24 cellular contexts compared by ENCODE assay signal in genomic region chr1:49841767-49842166, GRCh38.
"Had no signal": no experiment of that assay in that cellular context is flagged by ENCODE, and none has a peak within 500 bp of the region (broad histone marks: within the 10 kb centered on the region; RNA-seq: fewer than 3 reads in every experiment).

No MANE protein-coding gene starts in this region.

- H3K4me3 ChIP-seq: colonic mucosa, esophagus squamous epithelium, gastrocnemius medialis, heart right ventricle, left lung, lower lobe of right lung, mucosa of descending colon had no signal

- H3K27me3 ChIP-seq: colonic mucosa, esophagus squamous epithelium, gastrocnemius medialis, heart right ventricle, left lung had no signal

- H3K4me1 ChIP-seq: colonic mucosa, esophagus squamous epithelium, gastrocnemius medialis, heart right ventricle, left lung, lower lobe of right lung had no signal

- H3K4me1 Mint-ChIP-seq: endodermal cell, mesothelial cell of epicardium had no signal

- H3K27ac ChIP-seq: colonic mucosa, epithelial cell of prostate, esophagus squamous epithelium, gastrocnemius medialis, heart right ventricle, left lung, lower lobe of right lung had no signal

- DNase-seq: colonic mucosa; cortex of kidney; effector CD8-positive, alpha-beta T cell; effector memory CD8-positive, alpha-beta T cell; endodermal cell; erythroblast; esophagus squamous epithelium; foreskin fibroblast; foreskin melanocyte; gastrocnemius medialis; glutamatergic neuron; head of caudate nucleus; heart right ventricle; hippocampal formation; left cardiac atrium; left ventricle myocardium superior; lower lobe of right lung; mesenchymal stem cell; mucosa of descending colon had no signal

- H3K4me3 Mint-ChIP-seq: dendritic cell treated with granulocyte-macrophage colony-stimulating factor and Interleukin-4, amounts not matched to agents 40 ng/mL and 50 ng/mL, for 4 days; effector memory CD8-positive, alpha-beta T cell; endodermal cell; mesothelial cell of epicardium had no signal

- H3K36me3 ChIP-seq: colonic mucosa, esophagus squamous epithelium, gastrocnemius medialis, heart right ventricle, left lung, lower lobe of right lung had no signal

- ATAC-seq: effector memory CD8-positive, alpha-beta T cell; esophagus mucosa; gastrocnemius medialis; heart right ventricle; left cardiac atrium; left lung; left ventricle myocardium superior; mucosa of descending colon had no signal

- H3K27ac Mint-ChIP-seq: dendritic cell treated with granulocyte-macrophage colony-stimulating factor and Interleukin-4, amounts not matched to agents 40 ng/mL and 50 ng/mL, for 4 days; effector memory CD8-positive, alpha-beta T cell; endodermal cell; mesothelial cell of epicardium had no signal

- H3K9me3 ChIP-seq: colonic mucosa, gastrocnemius medialis had no signal

- H3K27me3 Mint-ChIP-seq: dendritic cell treated with granulocyte-macrophage colony-stimulating factor and Interleukin-4, amounts not matched to agents 40 ng/mL and 50 ng/mL, for 4 days; effector memory CD8-positive, alpha-beta T cell had no signal
